12 cellular contexts compared by ENCODE assay signal in genomic region chr13:80783926-80784325, GRCh38.
DNase-seq lines count a peak whose midpoint lies in the region; ATAC-seq and TF ChIP-seq lines count a peak whose summit lies in the region.
"Had no signal": no experiment of that assay in that cellular context is flagged by ENCODE, and none has a peak within 500 bp of the region (broad histone marks: within the 10 kb centered on the region; RNA-seq: fewer than 3 reads in every experiment).

No MANE protein-coding gene starts in this region.

- intact Hi-C loops in esophagus muscularis mucosa (cut with DNase I), result no loop called here

- TF ChIP-seq POLR2A in esophagus muscularis mucosa (IDR thresholded peaks at IDR 0.05; ENCODE audit: low read depth), result no peak

- no peaks in the 10 kb centered on the region for H3K27me3 ChIP-seq in SJCRH30
- H3K27me3 ChIP-seq in esophagus muscularis mucosa, result no peaks in the 10 kb centered on the region

- TF ChIP-seq EP300 in esophagus muscularis mucosa (IDR thresholded peaks at IDR 0.05), result no peak

- POLR2A ChIA-PET in RWPE1 (lab: Yijun Ruan, JAX; ENCODE audit: low non-redundant PET), result no interaction called here

- ATAC-seq in HG03039 (IDR thresholded peaks at IDR 0.05; ENCODE audit: unreplicated experiment), result no peak
- ATAC-seq: effector memory CD8-positive, alpha-beta T cell had no signal

- CTCF ChIA-PET in RWPE1 (lab: Yijun Ruan, JAX), result interaction anchor here (0.6 to 0.7 kb wide), 4 partner anchors 13 to 714 kb away, joined by 3 to 6 read pairs (median 3); no protein-coding TSS in a partner anchor

- H3K4me3 ChIP-seq in SJCRH30 (no peak overlapping the region; the same call in 1 of the 2 replicates), esophagus muscularis mucosa (no peak overlapping the region)

- peak; percentile 50 to 80 for DNase-seq in SJCRH30
- no peak for DNase-seq in esophagus muscularis mucosa (ENCODE audit: extremely low spot score)
- peak; percentile 72 for DNase-seq in left kidney (ENCODE audit: low read depth, low spot score)
- DNase-seq in RWPE1 (ENCODE audit: low spot score), result no peak
- no peak for DNase-seq in OCI-M1 (lab: John Stamatoyannopoulos, UW)
- no peak for DNase-seq in NCI-H524 (lab: John Stamatoyannopoulos, UW)
- DNase-seq: activated T-cell treated with anti-CD3 and anti-CD28 coated beads, Interleukin-2, amount 50 U/mL, for 24 hours; effector memory CD8-positive, alpha-beta T cell; NCI-H1417 treated with DMSO at 0.1 percent for 48 hours; retina; SK-N-SH had no signal

- TF ChIP-seq CTCF in esophagus muscularis mucosa (IDR thresholded peaks at IDR 0.05) (no peak), RWPE1 (conservative IDR thresholded peaks at IDR 0.05; ENCODE audit: low read depth) (no peak)

- no peaks in the 10 kb centered on the region for H3K9me3 ChIP-seq in SJCRH30 (replicated peaks)
- no peaks in the 10 kb centered on the region for H3K9me3 ChIP-seq in esophagus muscularis mucosa
- H3K9me3 ChIP-seq: SK-N-SH had no signal

- H3K36me3 ChIP-seq in SJCRH30, result no peaks in the 10 kb centered on the region
- no peaks in the 10 kb centered on the region for H3K36me3 ChIP-seq in esophagus muscularis mucosa

- H3K27ac ChIP-seq in SJCRH30 (peak overlapping the region; percentile 74), esophagus muscularis mucosa (replicated peaks in 1 of 4) (peak overlapping the region; percentile 7 to 15 (median 10)), RWPE1 (no peak overlapping the region)

- H3K4me1 ChIP-seq in SJCRH30 (peaks cover 18% of the 10 kb centered on the region), esophagus muscularis mucosa (no peaks in the 10 kb centered on the region)

- 83% methylated on average over 2 of the region's 2 CpGs for WGBS in esophagus muscularis mucosa

Comparison
In these comparisons a context has a peak if more than half of its experiments do, and no peak if none do; other contexts are left out.
1. DNase-seq: peak in SJCRH30 (2 of 2) and left kidney (single experiment); none in esophagus muscularis mucosa (single experiment), RWPE1 (single experiment), OCI-M1 (single experiment) and NCI-H524 (0 of 2).